In genomic region chr15:55241895-55242294, GRCh38 we compare ENCODE assay signal across 25 cellular contexts. TPM values are rescaled to one million over a fixed set of nuclear protein-coding genes. Genes with fewer than 3 reads are reported as not detected.
A peak's percentile ranks its signal among the peaks of the same experiment; 100 is the strongest.
DNase-seq lines count a peak whose midpoint lies in the region; ATAC-seq and TF ChIP-seq lines count a peak whose summit lies in the region.
"Had no signal": no experiment of that assay in that cellular context is flagged by ENCODE, and none has a peak within 500 bp of the region (broad histone marks: within the 10 kb centered on the region; RNA-seq: fewer than 3 reads in every experiment).

No MANE protein-coding gene starts in this region.

- POLR2A ChIA-PET in SK-N-SH (lab: Yijun Ruan, JAX) = no interaction called here
- POLR2A ChIA-PET in activated CD4-positive, alpha-beta memory T cell treated with anti-CD3 and anti-CD28 coated beads, Interleukin-2, amount 10 ng/mL, durations not matched to agents 7 days and 5 days (lab: Charles Lee) = interaction anchor here (1.7 kb wide), 1 partner anchor 20 kb away, joined by 5 read pairs; no protein-coding TSS in a partner anchor

- WGBS in SK-N-SH (ENCODE audit: low lambda C conversion rate) = 8% methylated on average over 1 of the region's 1 CpG

- H3K4me2 ChIP-seq in SK-N-SH = no peak overlapping the region
- H3K4me2 ChIP-seq: BLaER1 treated with 17β-estradiol and CSF1 and Interleukin-3, amounts not matched to agents 10 nM and 100 nM; hepatocyte had no signal

- H3K9me3 ChIP-seq in SK-N-SH = no peaks in the 10 kb centered on the region
- H3K9me3 ChIP-seq: BLaER1 treated with 17β-estradiol and CSF1 and Interleukin-3, amounts not matched to agents 10 nM and 100 nM; esophagus squamous epithelium; MG63; mucosa of descending colon; pancreas; tibial nerve had no signal

- H3K9me3 Mint-ChIP-seq in activated CD4-positive, alpha-beta memory T cell treated with anti-CD3 and anti-CD28 coated beads, Interleukin-2, amount 10 ng/mL, durations not matched to agents 7 days and 5 days = no peaks in the 10 kb centered on the region
- no peaks in the 10 kb centered on the region for H3K9me3 Mint-ChIP-seq in stimulated activated effector memory CD8-positive, alpha-beta T cell treated with anti-CD3 and anti-CD28 coated beads, Interleukin-12 subunit alpha, Interleukin-12 subunit beta, amount 100 ng/mL, for 72 hours
- H3K9me3 Mint-ChIP-seq: activated T-cell treated with anti-CD3 and anti-CD28 coated beads, Interleukin-2, amount 50 U/mL, for 4 hours; T-helper 1 cell treated with Interleukin-12 subunit alpha and Interleukin-12 subunit beta and Interleukin-4 antibody, amounts not matched to agents 30 μg/mL and 1 μg/mL, for 36 hours had no signal

- no peak for TF ChIP-seq EP300 in SK-N-SH (IDR thresholded peaks at IDR 0.05; ENCODE audit: borderline replicate concordance in 1 of 2, low read depth in 1 of 2, low read length in 1 of 2)

- no peak overlapping the region for H2AFZ ChIP-seq in SK-N-SH (ENCODE audit: low read depth)
- H2AFZ ChIP-seq: hepatocyte had no signal

- TF ChIP-seq CTCF in SK-N-SH (IDR thresholded peaks at IDR 0.05) = no peak
- no peak for TF ChIP-seq CTCF in epithelial cell of esophagus (IDR thresholded peaks at IDR 0.05; ENCODE audit: insufficient read depth, low read depth, low read length, missing control alignments)

- no peaks in the 10 kb centered on the region for H3K9me2 ChIP-seq in SK-N-SH

- no peaks in the 10 kb centered on the region for H3K27me3 Mint-ChIP-seq in activated CD4-positive, alpha-beta memory T cell treated with anti-CD3 and anti-CD28 coated beads, Interleukin-2, amount 10 ng/mL, durations not matched to agents 7 days and 5 days

- DNase-seq in SK-N-SH (no peak), epithelial cell of esophagus (ENCODE audit: low read depth) (peak; percentile 23), activated gamma-delta T cell treated with Interleukin-2 at 50 U/mL for 16 hours (no peak)
- DNase-seq in activated CD4-positive, alpha-beta memory T cell treated with anti-CD3 and anti-CD28 coated beads, Interleukin-2, amount 10 ng/mL, durations not matched to agents 7 days and 5 days = no peak
- no peak for DNase-seq in stimulated activated effector memory CD8-positive, alpha-beta T cell treated with anti-CD3 and anti-CD28 coated beads, Interleukin-12 subunit alpha, Interleukin-12 subunit beta, amount 100 ng/mL, for 72 hours (ENCODE audit: low spot score in 2 of 2)
- DNase-seq in stimulated activated CD4-positive, alpha-beta T cell treated with anti-CD3 and anti-CD28 coated beads, Interleukin-4, amount 100 ng/mL, for 24 hours = no peak
- DNase-seq: activated CD4-positive, CD25-positive, alpha-beta regulatory T cell; activated T-cell treated with anti-CD3 and anti-CD28 coated beads, Interleukin-2, amount 50 U/mL, for 4 hours; dorsolateral prefrontal cortex; esophagus squamous epithelium; MG63; mucosa of descending colon; NCI-H1694; NCI-H345; pancreas; stimulated activated CD4-positive, alpha-beta T cell treated with anti-CD3 and anti-CD28 coated beads, Interleukin-4, amount 100 ng/mL, for 1 hour; stimulated activated CD8-positive, alpha-beta memory T cell treated with anti-CD3 and anti-CD28 coated beads, Interleukin-4, amount 100 ng/mL, for 48 hours had no signal

- H3K4me3 ChIP-seq in SK-N-SH (ENCODE audit: low read depth in 2 of 2, low read length in 1 of 2) (no peak overlapping the region), epithelial cell of esophagus (ENCODE audit: low read length) (no peak overlapping the region)
- H3K4me3 ChIP-seq: BLaER1 treated with 17β-estradiol and CSF1 and Interleukin-3, amounts not matched to agents 10 nM and 100 nM; dorsolateral prefrontal cortex; esophagus squamous epithelium; hepatocyte; MG63; mucosa of descending colon; pancreas; tibial nerve had no signal

- no peaks in the 10 kb centered on the region for H4K20me1 ChIP-seq in SK-N-SH (ENCODE audit: insufficient read depth)

- TF ChIP-seq RAD21 in SK-N-SH (IDR thresholded peaks at IDR 0.05; ENCODE audit: low read length) = no peak

- H3K36me3 Mint-ChIP-seq in activated CD4-positive, alpha-beta memory T cell treated with anti-CD3 and anti-CD28 coated beads, Interleukin-2, amount 10 ng/mL, durations not matched to agents 7 days and 5 days (ENCODE audit: low read depth) = peaks cover 48% of the 10 kb centered on the region
- H3K36me3 Mint-ChIP-seq in stimulated activated effector memory CD8-positive, alpha-beta T cell treated with anti-CD3 and anti-CD28 coated beads, Interleukin-12 subunit alpha, Interleukin-12 subunit beta, amount 100 ng/mL, for 72 hours = peaks cover 99% of the 10 kb centered on the region

- CTCF ChIA-PET in SK-N-SH (lab: Yijun Ruan, JAX) = no interaction called here
- CTCF ChIA-PET in activated CD4-positive, alpha-beta memory T cell treated with anti-CD3 and anti-CD28 coated beads, Interleukin-2, amount 10 ng/mL, durations not matched to agents 7 days and 5 days (lab: Charles Lee) = no interaction called here

- peaks cover 82% of the 10 kb centered on the region for H3K4me1 Mint-ChIP-seq in activated CD4-positive, alpha-beta memory T cell treated with anti-CD3 and anti-CD28 coated beads, Interleukin-2, amount 10 ng/mL, durations not matched to agents 7 days and 5 days
- H3K4me1 Mint-ChIP-seq in stimulated activated effector memory CD8-positive, alpha-beta T cell treated with anti-CD3 and anti-CD28 coated beads, Interleukin-12 subunit alpha, Interleukin-12 subunit beta, amount 100 ng/mL, for 72 hours = peaks cover 88% of the 10 kb centered on the region

- no peaks in the 10 kb centered on the region for H3K79me2 ChIP-seq in SK-N-SH (ENCODE audit: insufficient read depth)

- H3K27me3 ChIP-seq in SK-N-SH (ENCODE audit: insufficient read depth) = no peaks in the 10 kb centered on the region
- H3K27me3 ChIP-seq: BLaER1 treated with 17β-estradiol and CSF1 and Interleukin-3, amounts not matched to agents 10 nM and 100 nM; dorsolateral prefrontal cortex; esophagus squamous epithelium; hepatocyte; MG63; pancreas; tibial nerve had no signal

- H3F3A ChIP-seq in SK-N-SH (replicated peaks; ENCODE audit: insufficient read depth) = no peaks in the 10 kb centered on the region

- H3K27ac Mint-ChIP-seq in activated CD4-positive, alpha-beta memory T cell treated with anti-CD3 and anti-CD28 coated beads, Interleukin-2, amount 10 ng/mL, durations not matched to agents 7 days and 5 days = peak overlapping the region; percentile 16
- H3K27ac Mint-ChIP-seq in stimulated activated effector memory CD8-positive, alpha-beta T cell treated with anti-CD3 and anti-CD28 coated beads, Interleukin-12 subunit alpha, Interleukin-12 subunit beta, amount 100 ng/mL, for 72 hours = peak overlapping the region; percentile 60
- H3K27ac Mint-ChIP-seq: T-helper 1 cell treated with Interleukin-12 subunit alpha and Interleukin-12 subunit beta and Interleukin-4 antibody, amounts not matched to agents 30 μg/mL and 1 μg/mL, for 36 hours had no signal

- ATAC-seq in SK-N-SH treated with all-trans-retinoic acid at 6 μM for 48 hours (no peak), HG02884 (IDR thresholded peaks at IDR 0.05; ENCODE audit: unreplicated experiment) (no peak)
- ATAC-seq in stimulated activated effector memory CD8-positive, alpha-beta T cell treated with anti-CD3 and anti-CD28 coated beads, Interleukin-12 subunit alpha, Interleukin-12 subunit beta, amount 100 ng/mL, for 72 hours = peak; percentile 22
- ATAC-seq: HCT116 had no signal

- H3K9ac ChIP-seq in SK-N-SH = no peak overlapping the region
- H3K9ac ChIP-seq: BLaER1 treated with 17β-estradiol and CSF1 and Interleukin-3, amounts not matched to agents 10 nM and 100 nM had no signal

- H3K27ac ChIP-seq in SK-N-SH (ENCODE audit: low read depth in 2 of 2, low read length in 1 of 2) = peak overlapping the region in 1 of 2 experiments; percentile 30; a peak in 1 of 4 replicates
- H3K27ac ChIP-seq: 22Rv1; BLaER1 treated with 17β-estradiol and CSF1 and Interleukin-3, amounts not matched to agents 10 nM and 100 nM; dorsolateral prefrontal cortex; esophagus squamous epithelium; hepatocyte; pancreas; tibial nerve had no signal

- H3K4me1 ChIP-seq in SK-N-SH (ENCODE audit: control insufficient read depth in 1 of 2, insufficient read depth in 2 of 2, low read depth in 1 of 2, low read length in 1 of 2) = no peaks in the 10 kb centered on the region
- H3K4me1 ChIP-seq: pancreas, tibial nerve had no signal

- H3K36me3 ChIP-seq in SK-N-SH (replicated peaks in 1 of 2; ENCODE audit: control insufficient read depth in 1 of 2, insufficient read depth in 2 of 2, low read length in 1 of 2) = no peaks in the 10 kb centered on the region
- H3K36me3 ChIP-seq: esophagus squamous epithelium, MG63, pancreas, tibial nerve had no signal

- H3K4me3 Mint-ChIP-seq in activated CD4-positive, alpha-beta memory T cell treated with anti-CD3 and anti-CD28 coated beads, Interleukin-2, amount 10 ng/mL, durations not matched to agents 7 days and 5 days = no peak overlapping the region
- H3K4me3 Mint-ChIP-seq in stimulated activated effector memory CD8-positive, alpha-beta T cell treated with anti-CD3 and anti-CD28 coated beads, Interleukin-12 subunit alpha, Interleukin-12 subunit beta, amount 100 ng/mL, for 72 hours = peak overlapping the region; percentile 28
- H3K4me3 Mint-ChIP-seq: activated T-cell treated with anti-CD3 and anti-CD28 coated beads, Interleukin-2, amount 50 U/mL, for 4 hours; T-helper 1 cell treated with Interleukin-12 subunit alpha and Interleukin-12 subunit beta and Interleukin-4 antibody, amounts not matched to agents 30 μg/mL and 1 μg/mL, for 36 hours had no signal

TF ChIP-seq in SK-N-SH, 30 proteins besides CTCF, POLR2A, EP300 and RAD21:
- TF ChIP-seq FOXM1 (IDR thresholded peaks at IDR 0.05; ENCODE audit: low read depth) (no peak), YY1 (IDR thresholded peaks at IDR 0.05; ENCODE audit: low read depth) (peak; percentile 41; the same call in 1 of the 2 replicates)

TF ChIP-seq in SK-N-SH treated with all-trans-retinoic acid at 6 μM for 48 hours, 23 proteins besides CTCF, POLR2A, EP300 and RAD21 (continues in another document):
- TF ChIP-seq ZFP3 (CRISPR knock-in tag; IDR thresholded peaks at IDR 0.05) (no peak), SNAI2 (CRISPR knock-in tag; IDR thresholded peaks at IDR 0.05) (no peak), TCF4 (CRISPR knock-in tag; IDR thresholded peaks at IDR 0.05; ENCODE audit: borderline replicate concordance) (no peak), BACH2 (CRISPR knock-in tag; IDR thresholded peaks at IDR 0.05; ENCODE audit: borderline replicate concordance) (no peak), OSR1 (CRISPR knock-in tag; IDR thresholded peaks at IDR 0.05) (no peak), PPARA (CRISPR knock-in tag; IDR thresholded peaks at IDR 0.05; ENCODE audit: borderline replicate concordance) (no peak)

RNA-seq across cellular contexts. Expression of gene RSL24D1, which starts 45.2 kb away (rescaled TPM):
- polyA plus RNA-seq in SK-N-SH (2012; rRNA removed) = 24.3 and 32.1 TPM in 2 replicates
- 46.4 and 78.3 TPM in 2 replicates for polyA plus RNA-seq in SK-N-SH (2012; cell fraction: cytosol; rRNA removed)
- polyA plus RNA-seq in SK-N-SH (2012; cell fraction: nucleus; rRNA removed) = 6.4 and 14.9 TPM in 2 replicates
- total RNA-seq in activated CD4-positive, alpha-beta memory T cell treated with anti-CD3 and anti-CD28 coated beads, Interleukin-2, amount 10 ng/mL, durations not matched to agents 7 days and 5 days = 100 to 1,000 TPM; 107 to 111 TPM

RNA-seq across cellular contexts. Expression of gene RAB27A, which starts 47.7 kb away (rescaled TPM):
- 9.6 and 11.0 TPM in 2 replicates for polyA plus RNA-seq in SK-N-SH (2012; rRNA removed)
- polyA plus RNA-seq in SK-N-SH (2012; cell fraction: cytosol; rRNA removed) = 16.1 and 17.9 TPM in 2 replicates
- polyA plus RNA-seq in SK-N-SH (2012; cell fraction: nucleus; rRNA removed) = 4.2 and 6.1 TPM in 2 replicates
- 10 to 100 TPM; 99.0 to 99.9 TPM for total RNA-seq in activated CD4-positive, alpha-beta memory T cell treated with anti-CD3 and anti-CD28 coated beads, Interleukin-2, amount 10 ng/mL, durations not matched to agents 7 days and 5 days
